Comparison of ENCODE assay signal across 1 cellular context in genomic region chr1:44812822-44813543, GRCh38.
A peak's percentile ranks its signal among the peaks of the same experiment; 100 is the strongest.
TF ChIP-seq lines count a peak whose summit lies in the region.

No MANE protein-coding gene starts in this region.

TF ChIP-seq in K562, 482 proteins besides CTCF, POLR2A, EP300 and RAD21:
- peak; percentile 42 for TF ChIP-seq RBFOX2 (IDR thresholded peaks at IDR 0.05; ENCODE audit: low read depth, low read length)
- no peak for TF ChIP-seq ZBTB7A (IDR thresholded peaks at IDR 0.05; ENCODE audit: borderline replicate concordance, control insufficient read depth, low read depth, low read length)
- TF ChIP-seq ZBTB11 (CRISPR knock-in tag; IDR thresholded peaks at IDR 0.05), result no peak
- peak; percentile 86 for TF ChIP-seq ZBTB33 (CRISPR knock-in tag; IDR thresholded peaks at IDR 0.05)
- peak; percentile 42; the same call in 1 of the 2 replicates for TF ChIP-seq POLR2G (IDR thresholded peaks at IDR 0.05; ENCODE audit: low read depth, low read length)
- peak; percentile 22; the same call in 1 of the 2 replicates for TF ChIP-seq HNRNPL (IDR thresholded peaks at IDR 0.05; ENCODE audit: low read depth, low read length)
- no peak for TF ChIP-seq NUFIP1 (IDR thresholded peaks at IDR 0.05; ENCODE audit: partially characterized antibody)
TF ChIP-seq in K562: peak in this region for 4.
